Comparison of ENCODE assay signal across 1 cellular context in the genomic region with DNA sequence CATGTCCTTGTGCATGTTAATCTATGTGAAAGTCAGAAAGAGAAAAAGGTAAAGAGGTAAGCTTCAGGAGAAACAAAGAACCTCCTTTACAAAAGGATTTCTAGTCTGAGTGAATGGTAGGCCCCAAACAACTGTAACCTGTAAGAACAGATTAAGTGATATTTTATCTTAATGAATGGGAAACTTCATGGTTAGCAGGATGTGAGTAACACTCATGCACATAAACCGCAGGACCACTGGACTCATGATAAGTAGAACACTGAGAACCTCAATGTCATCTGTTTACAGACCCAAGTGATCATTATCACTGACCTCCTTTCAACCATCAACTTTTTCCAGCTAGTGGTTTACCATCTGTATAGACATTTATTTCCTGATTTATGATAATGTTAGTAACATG.
A peak's percentile ranks its signal among the peaks of the same experiment; 100 is the strongest.
TF ChIP-seq lines count a peak whose summit lies in the region.

No MANE protein-coding gene starts in this region.

TF ChIP-seq in K562, 482 proteins besides CTCF, POLR2A, EP300 and RAD21 (continued from another document and continues in another):
- TF ChIP-seq CXXC5 (CRISPR knock-in tag; IDR thresholded peaks at IDR 0.05) = no peak
- TF ChIP-seq JUNB (CRISPR knock-in tag; conservative IDR thresholded peaks at IDR 0.05) = no peak
- peak; percentile 79 for TF ChIP-seq TAL1 (IDR thresholded peaks at IDR 0.05)
- TF ChIP-seq E2F4 (CRISPR knock-in tag; IDR thresholded peaks at IDR 0.05; ENCODE audit: low read depth) = no peak
- no peak for TF ChIP-seq HINFP (tag; conservative IDR thresholded peaks at IDR 0.05; ENCODE audit: low read depth)
- no peak for TF ChIP-seq ZNF707 (CRISPR knock-in tag; conservative IDR thresholded peaks at IDR 0.05)
- TF ChIP-seq FOXJ3 (CRISPR knock-in tag; IDR thresholded peaks at IDR 0.05) = no peak
- no peak for TF ChIP-seq EGR1 (conservative IDR thresholded peaks at IDR 0.05)
- no peak for TF ChIP-seq RBFOX2 (IDR thresholded peaks at IDR 0.05; ENCODE audit: low read depth, low read length)
- no peak for TF ChIP-seq RBM17 (IDR thresholded peaks at IDR 0.05; ENCODE audit: borderline replicate concordance, low read depth, low read length)
- peak; percentile 78 to 79 for TF ChIP-seq KDM1A (IDR thresholded peaks at IDR 0.05)
- TF ChIP-seq, protein P1, sequence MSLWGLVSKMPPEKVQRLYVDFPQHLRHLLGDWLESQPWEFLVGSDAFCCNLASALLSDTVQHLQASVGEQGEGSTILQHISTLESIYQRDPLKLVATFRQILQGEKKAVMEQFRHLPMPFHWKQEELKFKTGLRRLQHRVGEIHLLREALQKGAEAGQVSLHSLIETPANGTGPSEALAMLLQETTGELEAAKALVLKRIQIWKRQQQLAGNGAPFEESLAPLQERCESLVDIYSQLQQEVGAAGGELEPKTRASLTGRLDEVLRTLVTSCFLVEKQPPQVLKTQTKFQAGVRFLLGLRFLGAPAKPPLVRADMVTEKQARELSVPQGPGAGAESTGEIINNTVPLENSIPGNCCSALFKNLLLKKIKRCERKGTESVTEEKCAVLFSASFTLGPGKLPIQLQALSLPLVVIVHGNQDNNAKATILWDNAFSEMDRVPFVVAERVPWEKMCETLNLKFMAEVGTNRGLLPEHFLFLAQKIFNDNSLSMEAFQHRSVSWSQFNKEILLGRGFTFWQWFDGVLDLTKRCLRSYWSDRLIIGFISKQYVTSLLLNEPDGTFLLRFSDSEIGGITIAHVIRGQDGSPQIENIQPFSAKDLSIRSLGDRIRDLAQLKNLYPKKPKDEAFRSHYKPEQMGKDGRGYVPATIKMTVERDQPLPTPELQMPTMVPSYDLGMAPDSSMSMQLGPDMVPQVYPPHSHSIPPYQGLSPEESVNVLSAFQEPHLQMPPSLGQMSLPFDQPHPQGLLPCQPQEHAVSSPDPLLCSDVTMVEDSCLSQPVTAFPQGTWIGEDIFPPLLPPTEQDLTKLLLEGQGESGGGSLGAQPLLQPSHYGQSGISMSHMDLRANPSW (CRISPR knock-in tag; IDR thresholded peaks at IDR 0.05) = no peak
- no peak for TF ChIP-seq EWSR1 (IDR thresholded peaks at IDR 0.05; ENCODE audit: borderline replicate concordance, low read depth, partially characterized antibody)
- TF ChIP-seq, protein P2, sequence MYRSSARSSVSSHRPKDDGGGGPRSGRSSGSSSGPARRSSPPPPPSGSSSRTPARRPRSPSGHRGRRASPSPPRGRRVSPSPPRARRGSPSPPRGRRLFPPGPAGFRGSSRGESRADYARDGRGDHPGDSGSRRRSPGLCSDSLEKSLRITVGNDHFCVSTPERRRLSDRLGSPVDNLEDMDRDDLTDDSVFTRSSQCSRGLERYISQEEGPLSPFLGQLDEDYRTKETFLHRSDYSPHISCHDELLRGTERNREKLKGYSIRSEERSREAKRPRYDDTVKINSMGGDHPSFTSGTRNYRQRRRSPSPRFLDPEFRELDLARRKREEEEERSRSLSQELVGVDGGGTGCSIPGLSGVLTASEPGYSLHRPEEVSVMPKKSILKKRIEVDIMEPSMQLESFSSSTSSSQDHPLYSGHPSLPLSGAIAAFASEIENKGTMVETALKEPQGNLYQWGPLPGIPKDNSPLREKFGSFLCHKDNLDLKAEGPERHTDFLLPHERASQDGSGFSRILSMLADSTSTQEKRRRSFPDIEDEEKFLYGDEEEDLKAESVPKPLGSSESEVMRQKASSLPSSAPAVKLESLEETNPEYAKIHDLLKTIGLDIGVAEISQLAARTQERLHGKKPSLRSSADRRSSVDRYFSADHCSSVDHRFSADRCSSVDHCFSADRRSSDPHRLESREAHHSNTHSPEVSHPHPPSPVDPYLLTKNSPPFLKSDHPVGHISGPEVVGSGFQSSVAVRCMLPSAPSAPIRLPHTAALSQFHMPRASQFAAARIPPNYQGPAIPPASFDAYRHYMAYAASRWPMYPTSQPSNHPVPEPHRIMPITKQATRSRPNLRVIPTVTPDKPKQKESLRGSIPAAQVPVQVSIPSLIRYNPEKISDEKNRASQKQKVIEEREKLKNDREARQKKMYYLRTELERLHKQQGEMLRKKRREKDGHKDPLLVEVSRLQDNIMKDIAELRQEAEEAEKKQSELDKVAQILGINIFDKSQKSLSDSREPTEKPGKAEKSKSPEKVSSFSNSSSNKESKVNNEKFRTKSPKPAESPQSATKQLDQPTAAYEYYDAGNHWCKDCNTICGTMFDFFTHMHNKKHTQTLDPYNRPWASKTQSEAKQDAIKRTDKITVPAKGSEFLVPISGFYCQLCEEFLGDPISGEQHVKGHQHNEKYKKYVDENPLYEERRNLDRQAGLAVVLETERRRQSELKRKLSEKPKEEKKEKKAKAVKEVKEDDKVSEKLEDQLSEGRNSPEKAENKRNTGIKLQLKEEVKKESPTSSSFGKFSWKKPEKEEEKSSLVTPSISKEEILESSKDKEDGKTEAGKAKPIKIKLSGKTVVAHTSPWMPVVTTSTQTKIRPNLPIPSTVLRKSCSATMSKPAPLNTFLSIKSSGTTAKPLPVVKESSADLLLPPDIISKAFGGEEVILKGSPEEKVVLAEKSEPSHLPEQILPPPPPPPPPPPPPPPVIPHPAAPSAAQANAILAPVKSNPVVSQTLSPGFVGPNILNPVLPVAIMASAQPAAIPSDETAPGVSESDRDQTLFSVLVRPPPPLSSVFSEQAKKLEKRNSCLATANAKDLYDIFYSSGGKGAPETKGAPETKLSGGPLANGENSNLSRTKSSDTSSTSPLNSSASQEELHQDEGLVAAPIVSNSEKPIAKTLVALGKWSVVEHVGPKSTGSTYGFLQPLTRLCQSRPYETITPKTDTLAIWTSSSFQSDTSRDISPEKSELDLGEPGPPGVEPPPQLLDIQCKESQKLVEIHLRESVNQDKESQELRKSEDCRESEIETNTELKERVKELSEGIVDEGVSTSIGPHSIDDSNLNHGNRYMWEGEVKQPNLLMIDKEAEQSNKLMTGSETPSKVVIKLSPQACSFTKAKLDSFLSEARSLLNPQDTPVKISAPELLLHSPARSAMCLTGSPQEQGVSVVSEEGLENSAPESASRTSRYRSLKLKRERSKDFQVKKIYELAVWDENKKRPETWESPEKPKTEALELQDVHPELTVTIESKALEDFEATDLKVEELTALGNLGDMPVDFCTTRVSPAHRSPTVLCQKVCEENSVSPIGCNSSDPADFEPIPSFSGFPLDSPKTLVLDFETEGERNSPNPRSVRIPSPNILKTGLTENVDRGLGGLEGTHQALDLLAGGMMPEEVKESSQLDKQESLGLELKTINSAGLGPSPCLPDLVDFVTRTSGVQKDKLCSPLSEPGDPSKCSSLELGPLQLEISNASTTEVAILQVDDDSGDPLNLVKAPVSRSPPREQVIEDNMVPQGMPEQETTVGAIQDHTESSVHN (IDR thresholded peaks at IDR 0.05; ENCODE audit: borderline replicate concordance in 1 of 2, low read depth in 1 of 2) = no peak; a peak in 1 of 4 replicates
- no peak for TF ChIP-seq ZBED1 (IDR thresholded peaks at IDR 0.05)
- TF ChIP-seq, protein P3, sequence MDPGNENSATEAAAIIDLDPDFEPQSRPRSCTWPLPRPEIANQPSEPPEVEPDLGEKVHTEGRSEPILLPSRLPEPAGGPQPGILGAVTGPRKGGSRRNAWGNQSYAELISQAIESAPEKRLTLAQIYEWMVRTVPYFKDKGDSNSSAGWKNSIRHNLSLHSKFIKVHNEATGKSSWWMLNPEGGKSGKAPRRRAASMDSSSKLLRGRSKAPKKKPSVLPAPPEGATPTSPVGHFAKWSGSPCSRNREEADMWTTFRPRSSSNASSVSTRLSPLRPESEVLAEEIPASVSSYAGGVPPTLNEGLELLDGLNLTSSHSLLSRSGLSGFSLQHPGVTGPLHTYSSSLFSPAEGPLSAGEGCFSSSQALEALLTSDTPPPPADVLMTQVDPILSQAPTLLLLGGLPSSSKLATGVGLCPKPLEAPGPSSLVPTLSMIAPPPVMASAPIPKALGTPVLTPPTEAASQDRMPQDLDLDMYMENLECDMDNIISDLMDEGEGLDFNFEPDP (CRISPR knock-in tag; IDR thresholded peaks at IDR 0.05) = no peak
- no peak for TF ChIP-seq HCFC1 (IDR thresholded peaks at IDR 0.05; ENCODE audit: low read depth, low read length)
- no peak for TF ChIP-seq SNAPC5 (CRISPR knock-in tag; IDR thresholded peaks at IDR 0.05)
- TF ChIP-seq E2F3 (CRISPR knock-in tag; IDR thresholded peaks at IDR 0.05) = no peak
- TF ChIP-seq ZNF146 (CRISPR knock-in tag; IDR thresholded peaks at IDR 0.05; ENCODE audit: unreplicated experiment) = no peak
- peak in 1 of 2 experiments; percentile 76; a peak in 2 of 4 replicates for TF ChIP-seq FOXA3 (CRISPR knock-in tag; conservative IDR thresholded peaks at IDR 0.05 in 1 of 2, IDR thresholded peaks at IDR 0.05 in 1 of 2)
- no peak for TF ChIP-seq PHB2 (IDR thresholded peaks at IDR 0.05; ENCODE audit: low read depth)
- TF ChIP-seq ZNF589 (CRISPR knock-in tag; IDR thresholded peaks at IDR 0.05; ENCODE audit: low read depth) = no peak
- TF ChIP-seq RB1 (IDR thresholded peaks at IDR 0.05; ENCODE audit: low read depth) = no peak
- TF ChIP-seq FOXK2 (conservative IDR thresholded peaks at IDR 0.05 in 1 of 2, IDR thresholded peaks at IDR 0.05 in 1 of 2; ENCODE audit: low read depth in 2 of 2) = no peak
- TF ChIP-seq VEZF1 (CRISPR knock-in tag; IDR thresholded peaks at IDR 0.05) = peak; percentile 40; the same call in 1 of the 2 replicates
- no peak for TF ChIP-seq MEF2A (IDR thresholded peaks at IDR 0.05; ENCODE audit: control insufficient read depth, low read depth, low read length)
- TF ChIP-seq SMAD3 (CRISPR knock-in tag; conservative IDR thresholded peaks at IDR 0.05) = no peak
- TF ChIP-seq ZNF253 (CRISPR knock-in tag; conservative IDR thresholded peaks at IDR 0.05) = no peak
- no peak for TF ChIP-seq KLF1 (tag; IDR thresholded peaks at IDR 0.05)
- TF ChIP-seq PRPF4 (IDR thresholded peaks at IDR 0.05; ENCODE audit: insufficient read depth, low read depth, low read length, poor library complexity, severe bottlenecking) = no peak
- no peak for TF ChIP-seq MAZ (CRISPR knock-in tag; conservative IDR thresholded peaks at IDR 0.05 in 1 of 2, IDR thresholded peaks at IDR 0.05 in 1 of 2)
- TF ChIP-seq EZH2 (IDR thresholded peaks at IDR 0.05; ENCODE audit: borderline replicate concordance, low read depth, low read length) = no peak
- TF ChIP-seq GABPB1 (CRISPR knock-in tag; IDR thresholded peaks at IDR 0.05) = no peak
- TF ChIP-seq, protein P4, sequence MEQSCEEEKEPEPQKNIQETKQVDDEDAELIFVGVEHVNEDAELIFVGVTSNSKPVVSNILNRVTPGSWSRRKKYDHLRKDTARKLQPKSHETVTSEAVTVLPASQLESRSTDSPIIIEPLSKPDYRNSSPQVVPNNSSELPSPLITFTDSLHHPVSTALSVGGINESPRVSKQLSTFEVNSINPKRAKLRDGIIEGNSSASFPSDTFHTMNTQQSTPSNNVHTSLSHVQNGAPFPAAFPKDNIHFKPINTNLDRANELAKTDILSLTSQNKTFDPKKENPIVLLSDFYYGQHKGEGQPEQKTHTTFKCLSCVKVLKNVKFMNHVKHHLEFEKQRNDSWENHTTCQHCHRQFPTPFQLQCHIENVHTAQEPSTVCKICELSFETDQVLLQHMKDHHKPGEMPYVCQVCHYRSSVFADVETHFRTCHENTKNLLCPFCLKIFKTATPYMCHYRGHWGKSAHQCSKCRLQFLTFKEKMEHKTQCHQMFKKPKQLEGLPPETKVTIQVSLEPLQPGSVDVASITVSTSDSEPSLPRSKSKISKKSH (CRISPR knock-in tag; IDR thresholded peaks at IDR 0.05) = no peak
- TF ChIP-seq FOSL1 (tag; conservative IDR thresholded peaks at IDR 0.05) = peak; percentile 99
- TF ChIP-seq, protein P5, sequence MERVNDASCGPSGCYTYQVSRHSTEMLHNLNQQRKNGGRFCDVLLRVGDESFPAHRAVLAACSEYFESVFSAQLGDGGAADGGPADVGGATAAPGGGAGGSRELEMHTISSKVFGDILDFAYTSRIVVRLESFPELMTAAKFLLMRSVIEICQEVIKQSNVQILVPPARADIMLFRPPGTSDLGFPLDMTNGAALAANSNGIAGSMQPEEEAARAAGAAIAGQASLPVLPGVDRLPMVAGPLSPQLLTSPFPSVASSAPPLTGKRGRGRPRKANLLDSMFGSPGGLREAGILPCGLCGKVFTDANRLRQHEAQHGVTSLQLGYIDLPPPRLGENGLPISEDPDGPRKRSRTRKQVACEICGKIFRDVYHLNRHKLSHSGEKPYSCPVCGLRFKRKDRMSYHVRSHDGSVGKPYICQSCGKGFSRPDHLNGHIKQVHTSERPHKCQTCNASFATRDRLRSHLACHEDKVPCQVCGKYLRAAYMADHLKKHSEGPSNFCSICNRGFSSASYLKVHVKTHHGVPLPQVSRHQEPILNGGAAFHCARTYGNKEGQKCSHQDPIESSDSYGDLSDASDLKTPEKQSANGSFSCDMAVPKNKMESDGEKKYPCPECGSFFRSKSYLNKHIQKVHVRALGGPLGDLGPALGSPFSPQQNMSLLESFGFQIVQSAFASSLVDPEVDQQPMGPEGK (CRISPR knock-in tag; IDR thresholded peaks at IDR 0.05; ENCODE audit: borderline replicate concordance) = no peak
- TF ChIP-seq TARDBP (IDR thresholded peaks at IDR 0.05) = no peak
- TF ChIP-seq SLC30A9 (CRISPR knock-in tag; IDR thresholded peaks at IDR 0.05) = no peak
- no peak for TF ChIP-seq ZNF41 (CRISPR knock-in tag; conservative IDR thresholded peaks at IDR 0.05)
- no peak for TF ChIP-seq ZNF507 (tag; conservative IDR thresholded peaks at IDR 0.05)
